Comparison of ENCODE assay signal across 18 cellular contexts in the genomic region with DNA sequence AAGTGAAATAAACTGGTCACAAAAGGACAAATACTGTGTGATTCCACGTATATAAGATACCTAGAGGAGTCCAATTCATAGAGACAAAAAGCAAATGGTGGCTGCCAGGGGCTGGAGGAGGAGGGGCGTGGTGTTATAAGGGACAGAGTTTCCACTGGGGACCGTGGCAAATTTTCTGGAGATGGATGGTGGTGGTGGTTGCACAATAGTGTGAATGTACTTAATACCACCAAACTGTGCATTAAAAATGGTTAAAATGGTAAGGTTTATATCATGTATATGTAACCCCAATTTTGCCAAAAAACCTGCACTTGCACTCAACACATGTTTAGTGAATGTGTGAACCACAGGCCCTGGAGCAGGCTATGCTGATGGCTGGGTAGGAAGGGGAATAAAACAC. TPM values are rescaled to one million over a fixed set of nuclear protein-coding genes. Genes with fewer than 3 reads are reported as not detected.
A peak's percentile ranks its signal among the peaks of the same experiment; 100 is the strongest.
DNase-seq lines count a peak whose midpoint lies in the region; ATAC-seq, FAIRE-seq and TF ChIP-seq lines count a peak whose summit lies in the region.
"Had no signal": no experiment of that assay in that cellular context is flagged by ENCODE, and none has a peak within 500 bp of the region (broad histone marks: within the 10 kb centered on the region; RNA-seq: fewer than 3 reads in every experiment).

No MANE protein-coding gene starts in this region.

- no peaks in the 10 kb centered on the region for H3K36me3 ChIP-seq in K562 (ENCODE audit: control insufficient read depth, insufficient read depth, low read length)
- H3K36me3 ChIP-seq: BLaER1 had no signal

- DNase-seq in activated CD8-positive, alpha-beta memory T cell treated with anti-CD3 and anti-CD28 coated beads for 24 hours, result peak; percentile 28
- no peak for DNase-seq in activated CD8-positive, alpha-beta memory T cell treated with anti-CD3 and anti-CD28 coated beads, Interleukin-2, amount 50 U/mL, for 48 hours
- DNase-seq in K562 (ENCODE audit: extremely low read depth in 1 of 4, low spot score in 3 of 4) (no peak), neural crest cell (ENCODE audit: low read depth, low spot score) (no peak), COLO829 (ENCODE audit: low spot score) (no peak)
- DNase-seq: DMS153, DMS79 treated with DMSO at 0.1 percent for 48 hours, EL, GM23248 had no signal

- no peak for TF ChIP-seq POLR2A in K562 (conservative IDR thresholded peaks at IDR 0.05)

- peaks cover 8% of the 10 kb centered on the region for H3K9me3 Mint-ChIP-seq in neural crest cell

- H3K9ac ChIP-seq in K562 (ENCODE audit: insufficient read depth in 1 of 2, low read depth in 2 of 2, low read length in 2 of 2), result no peak overlapping the region
- H3K9ac ChIP-seq: BLaER1, GM23248 had no signal

- TF ChIP-seq EP300 in K562 (IDR thresholded peaks at IDR 0.05; ENCODE audit: low read length), result no peak

- no peaks in the 10 kb centered on the region for H3K9me3 ChIP-seq in K562 (replicated peaks; ENCODE audit: control insufficient read depth, insufficient read depth, low read depth, low read length)

- H3K4me3 ChIP-seq in K562, result no peak overlapping the region
- H3K4me3 ChIP-seq: BLaER1, GM23248 had no signal

- no peaks in the 10 kb centered on the region for H4K20me1 ChIP-seq in K562 (replicated peaks; ENCODE audit: control insufficient read depth, insufficient read depth, low read length)

- no peak for FAIRE-seq in K562 (lab: Jason Lieb, UNC)
- FAIRE-seq: D721Med, G401.6, GM12891, H54 had no signal

- no peak overlapping the region for H3K27ac Mint-ChIP-seq in neural crest cell (ENCODE audit: unreplicated experiment)

- no peak overlapping the region for H2AFZ ChIP-seq in K562 (ENCODE audit: low read depth, low read length)
- H2AFZ ChIP-seq: GM23248 had no signal

- H3K27me3 Mint-ChIP-seq in neural crest cell (ENCODE audit: low read depth), result no peaks in the 10 kb centered on the region

- ATAC-seq in K562 (no peak), HG02852 (IDR thresholded peaks at IDR 0.05; ENCODE audit: unreplicated experiment) (no peak), HG03521 (IDR thresholded peaks at IDR 0.05; ENCODE audit: unreplicated experiment) (no peak)
- ATAC-seq: HCT116 had no signal

- 30% methylated on average over 3 of the region's 3 CpGs for WGBS in K562 (ENCODE audit: insufficient coverage, low coverage, missing lambda C conversion rate)

- peaks cover 9% of the 10 kb centered on the region for H3K79me2 ChIP-seq in K562 (ENCODE audit: control insufficient read depth, insufficient read depth, low read length)

- TF ChIP-seq RAD21 in K562 (CRISPR knock-in tag; conservative IDR thresholded peaks at IDR 0.05 in 1 of 2, IDR thresholded peaks at IDR 0.05 in 1 of 2), result no peak

- no peak overlapping the region for H3K27ac ChIP-seq in K562 (ENCODE audit: extremely low read depth, low read depth, low read length)
- H3K27ac ChIP-seq: 22Rv1, BLaER1, GM23248 had no signal

- CTCF ChIA-PET in K562 (lab: Yijun Ruan, JAX; ENCODE audit: low intra/inter-chr PET ratio), result no interaction called here

- no peaks in the 10 kb centered on the region for H3K9me1 ChIP-seq in K562 (ENCODE audit: control insufficient read depth, insufficient read depth, low read length)

- POLR2A ChIA-PET in K562 (lab: Yijun Ruan, JAX), result interaction anchor here (2.6 kb wide), 1 partner anchor 10 kb away, joined by 9 read pairs; no protein-coding TSS in a partner anchor

- no peak overlapping the region for H3K4me2 ChIP-seq in K562 (ENCODE audit: insufficient read depth, low read length)
- H3K4me2 ChIP-seq: BLaER1 had no signal

- H3K27me3 ChIP-seq in K562 (ENCODE audit: control insufficient read depth in 2 of 2, insufficient read depth in 2 of 2, low read length in 2 of 2), result no peaks in the 10 kb centered on the region
- H3K27me3 ChIP-seq: BLaER1 had no signal

- in situ Hi-C loops in K562 (cut with MboI), result no loop called here

- peaks cover 18% of the 10 kb centered on the region for H3K4me1 Mint-ChIP-seq in neural crest cell

- TF ChIP-seq CTCF in K562 (IDR thresholded peaks at IDR 0.05 in 2 of 3, conservative IDR thresholded peaks at IDR 0.05 in 1 of 3; ENCODE audit: insufficient read depth in 2 of 3, low read depth in 1 of 3, low read length in 3 of 3) (no peak), neural crest cell (conservative IDR thresholded peaks at IDR 0.05) (no peak)

- peaks cover 16% of the 10 kb centered on the region for H3K36me3 Mint-ChIP-seq in neural crest cell (ENCODE audit: low read depth)

- peaks cover 12 to 25% of the 10 kb centered on the region in 2 experiments for H3K4me1 ChIP-seq in K562 (replicated peaks in 1 of 2; ENCODE audit: control insufficient read depth in 2 of 2, insufficient read depth in 2 of 2, low read length in 2 of 2)

- peak overlapping the region; percentile 85 for H3K4me3 Mint-ChIP-seq in neural crest cell

- intact Hi-C loops in K562 (cut with micrococcal nuclease), result loop anchor here (10.0 kb wide), 1 partner anchor 92 kb away; no protein-coding TSS in a partner anchor

- no TSS peak for BruUV-seq in K562 (replicated peaks; lab: Mats Ljungman, UMichigan)

TF ChIP-seq in K562, 482 proteins besides CTCF, POLR2A, EP300 and RAD21:
- TF ChIP-seq, protein P1, sequence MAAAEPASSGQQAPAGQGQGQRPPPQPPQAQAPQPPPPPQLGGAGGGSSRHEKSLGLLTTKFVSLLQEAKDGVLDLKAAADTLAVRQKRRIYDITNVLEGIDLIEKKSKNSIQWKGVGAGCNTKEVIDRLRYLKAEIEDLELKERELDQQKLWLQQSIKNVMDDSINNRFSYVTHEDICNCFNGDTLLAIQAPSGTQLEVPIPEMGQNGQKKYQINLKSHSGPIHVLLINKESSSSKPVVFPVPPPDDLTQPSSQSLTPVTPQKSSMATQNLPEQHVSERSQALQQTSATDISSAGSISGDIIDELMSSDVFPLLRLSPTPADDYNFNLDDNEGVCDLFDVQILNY (CRISPR knock-in tag; IDR thresholded peaks at IDR 0.05), result no peak
- peak; percentile 48; the same call in 1 of the 2 replicates for TF ChIP-seq CEBPB (tag; IDR thresholded peaks at IDR 0.05)

RNA-seq across cellular contexts. Expression of a gene that starts 3.7 kb away (rescaled TPM):
- 9.8 and 15.0 TPM in 2 replicates for total RNA-seq in K562 (2011; cell fraction: chromatin; rRNA removed; ENCODE audit: low replicate concordance)
- total RNA-seq in K562 (2011; cell fraction: nucleolus; rRNA removed), result 8.3 and 9.2 TPM in 2 replicates
- 7.5 and 7.8 TPM in 2 replicates for total RNA-seq in K562 (2011; cell fraction: nucleoplasm; rRNA removed)
- total RNA-seq in K562 (2014; rRNA removed) (8.1 and 10.0 TPM in 2 replicates), K562 (2014; rRNA removed; fragmentation: Illumina TruSeq; extraction: Trizol) (4.9 and 5.0 TPM in 2 replicates), K562 (2015; rRNA removed; fragmentation: Illumina TruSeq; extraction: Trizol) (7.7 and 8.1 TPM in 2 replicates), K562 (2021) (13.2 and 14.4 TPM in 2 replicates), neural crest cell (34.4 and 34.7 TPM in 2 replicates)
- polyA plus RNA-seq in K562 (2011; rRNA removed) (5.0 and 5.8 TPM in 2 replicates), K562 (2014; fragmentation: Illumina TruSeq; extraction: Trizol) (9.7 and 9.8 TPM in 2 replicates), K562 (2014; fragmentation: Nextera tagmentation; extraction: Ambion mirVana) (under 1 TPM; 0.37 to 0.60 TPM), K562 (2014; rRNA removed) (9.9 and 10.2 TPM in 2 replicates)
- 3.4 and 3.9 TPM in 2 replicates for polyA plus RNA-seq in K562 (2011; cell fraction: cytosol; rRNA removed)
- polyA plus RNA-seq in K562 (2011; cell fraction: nucleus; rRNA removed), result 13.3 and 13.8 TPM in 2 replicates
- 10.2 and 11.8 TPM in 2 replicates for polyA plus RNA-seq in K562 (2012)
- polyA minus RNA-seq in K562 (2011; rRNA and poly(A)+ RNA removed), result 3.5 and 3.7 TPM in 2 replicates
- 3.8 and 5.7 TPM in 2 replicates for polyA minus RNA-seq in K562 (2011; cell fraction: cytosol; rRNA and poly(A)+ RNA removed)
- 4.6 and 6.3 TPM in 2 replicates for polyA minus RNA-seq in K562 (2011; cell fraction: nucleus; rRNA and poly(A)+ RNA removed)
